ENCODE assay signal across 20 cellular contexts in the genomic region with DNA sequence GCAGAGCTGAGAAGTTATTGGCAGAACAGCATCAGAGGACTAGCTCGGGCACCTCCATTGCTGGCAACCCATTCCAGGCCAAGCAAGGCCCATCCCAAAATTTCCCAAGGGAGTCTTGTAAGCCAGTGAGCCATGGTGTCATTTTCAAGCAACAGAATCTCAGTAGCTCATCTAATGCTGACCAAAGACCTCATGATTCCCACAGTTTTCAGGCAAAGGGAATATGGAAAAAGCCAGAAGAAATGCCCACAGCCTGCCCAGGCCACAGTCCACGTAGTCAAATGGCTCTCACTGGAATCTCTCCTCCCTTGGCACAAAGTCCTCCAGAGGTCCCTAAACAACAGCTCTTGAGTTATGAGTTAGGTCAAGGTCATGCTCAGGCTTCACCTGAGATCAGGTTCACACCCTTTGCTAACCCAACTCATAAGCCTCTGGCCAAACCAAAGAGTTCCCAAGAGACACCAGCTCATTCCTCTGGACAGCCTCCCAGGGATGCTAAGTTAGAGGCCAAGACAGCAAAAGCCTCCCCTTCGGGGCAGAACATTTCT. TPM values are rescaled to one million over a fixed set of nuclear protein-coding genes. Genes with fewer than 3 reads are reported as not detected.
DNase-seq lines count a peak whose midpoint lies in the region; ATAC-seq, FAIRE-seq and TF ChIP-seq lines count a peak whose summit lies in the region.
"Had no signal": no experiment of that assay in that cellular context is flagged by ENCODE, and none has a peak within 500 bp of the region (broad histone marks: within the 10 kb centered on the region; RNA-seq: fewer than 3 reads in every experiment).

No MANE protein-coding gene starts in this region.

- TF ChIP-seq POLR2A in K562 (conservative IDR thresholded peaks at IDR 0.05), result no peak

- no peak overlapping the region; a peak in 2 of 4 replicates for H3K9ac ChIP-seq in K562 (ENCODE audit: insufficient read depth in 1 of 2, low read depth in 2 of 2, low read length in 2 of 2)

- no peak for ATAC-seq in CD4-positive, alpha-beta T cell (ENCODE audit: poor library complexity)
- no peak for ATAC-seq in K562
- ATAC-seq: GM23338 had no signal

- no peak for TF ChIP-seq CTCF in CD4-positive, alpha-beta T cell (IDR thresholded peaks at IDR 0.05)
- TF ChIP-seq CTCF in Caco-2 (IDR thresholded peaks at IDR 0.05; ENCODE audit: insufficient read depth in 1 of 2, low read depth in 1 of 2, low read length in 1 of 2, severe bottlenecking in 1 of 2, unreplicated experiment in 1 of 2) (no peak), K562 (IDR thresholded peaks at IDR 0.05 in 2 of 3, conservative IDR thresholded peaks at IDR 0.05 in 1 of 3; ENCODE audit: insufficient read depth in 2 of 3, low read depth in 1 of 3, low read length in 3 of 3) (no peak), fibroblast of mammary gland (conservative IDR thresholded peaks at IDR 0.05; ENCODE audit: control insufficient read depth, insufficient read depth, low read depth, low read length) (no peak)

- H3K27me3 ChIP-seq in CD4-positive, alpha-beta T cell (ENCODE audit: control insufficient read depth, insufficient read depth, low read length), result no peaks in the 10 kb centered on the region
- H3K27me3 ChIP-seq in Caco-2 (replicated peaks; ENCODE audit: control insufficient read depth, insufficient read depth, low read length) (no peaks in the 10 kb centered on the region), K562 (ENCODE audit: control insufficient read depth in 2 of 2, insufficient read depth in 2 of 2, low read length in 2 of 2) (no peaks in the 10 kb centered on the region)
- H3K27me3 ChIP-seq: BE2C had no signal

- H3K4me1 Mint-ChIP-seq in CD4-positive, alpha-beta T cell (ENCODE audit: low read depth), result peaks cover 43% of the 10 kb centered on the region
- no peaks in the 10 kb centered on the region for H3K4me1 Mint-ChIP-seq in Caco-2 (ENCODE audit: low read depth, unreplicated experiment)
- peaks cover 32% of the 10 kb centered on the region for H3K4me1 Mint-ChIP-seq in activated CD4-positive, alpha-beta T cell treated with anti-CD3 and anti-CD28 coated beads, Interleukin-2, amount 10 ng/mL, durations not matched to agents 7 days and 5 days

- H3K36me3 ChIP-seq in Caco-2 (ENCODE audit: control insufficient read depth, insufficient read depth, low read length) (no peaks in the 10 kb centered on the region), K562 (ENCODE audit: control insufficient read depth, insufficient read depth, low read length) (peaks cover 37% of the 10 kb centered on the region)
- H3K36me3 ChIP-seq: BE2C had no signal

- TF ChIP-seq EP300 in K562 (IDR thresholded peaks at IDR 0.05; ENCODE audit: low read length), result no peak

- 0 out of 2 replicates have a peak, but pooled peaks cover 4% of the 10 kb centered on the region for H3K4me1 ChIP-seq in Caco-2
- peaks cover 19 to 27% of the 10 kb centered on the region in 2 experiments for H3K4me1 ChIP-seq in K562 (replicated peaks in 1 of 2; ENCODE audit: control insufficient read depth in 2 of 2, insufficient read depth in 2 of 2, low read length in 2 of 2)

- H3K4me3 Mint-ChIP-seq in CD4-positive, alpha-beta T cell, result peak overlapping the region; percentile 72
- no peak overlapping the region for H3K4me3 Mint-ChIP-seq in Caco-2 (ENCODE audit: unreplicated experiment)
- H3K4me3 Mint-ChIP-seq in activated CD4-positive, alpha-beta T cell treated with anti-CD3 and anti-CD28 coated beads, Interleukin-2, amount 10 ng/mL, durations not matched to agents 7 days and 5 days, result no peak overlapping the region
- H3K4me3 Mint-ChIP-seq: GM23338 had no signal

- H3K9me1 ChIP-seq in K562 (ENCODE audit: control insufficient read depth, insufficient read depth, low read length), result no peaks in the 10 kb centered on the region

- intact Hi-C loops in CD4-positive, alpha-beta T cell (cut with DNase I, micrococcal nuclease), result loop anchor here (2.0 to 5.0 kb wide), 4 partner anchors 63 to 1103 kb away; partner anchors contain the start of gene ATIC (in 1 of the 2)
- intact Hi-C loops in Caco-2 (cut with micrococcal nuclease; ENCODE audit: unreplicated experiment), result loop anchor here (10.0 kb wide), 1 partner anchor 250 kb away; no protein-coding TSS in a partner anchor
- intact Hi-C loops in K562 (cut with micrococcal nuclease), result no loop called here

- CTCF ChIA-PET in CD4-positive, alpha-beta T cell (lab: Charles Lee), result no interaction called here
- CTCF ChIA-PET in Caco-2 (lab: Charles Lee) (no interaction called here), K562 (lab: Yijun Ruan, JAX; ENCODE audit: low intra/inter-chr PET ratio) (no interaction called here)
- CTCF ChIA-PET in activated CD4-positive, alpha-beta T cell treated with anti-CD3 and anti-CD28 coated beads, Interleukin-2, amount 10 ng/mL, durations not matched to agents 7 days and 5 days (lab: Charles Lee), result interaction anchor here (1.3 kb wide), 1 partner anchor 9 kb away, joined by 3 read pairs; no protein-coding TSS in a partner anchor

- no peak overlapping the region for H3K4me2 ChIP-seq in K562 (ENCODE audit: insufficient read depth, low read length)
- H3K4me2 ChIP-seq: GM23338 had no signal

- no peak overlapping the region for H3K4me3 ChIP-seq in Caco-2 (ENCODE audit: low read depth, low read length)
- H3K4me3 ChIP-seq in K562, result no peak overlapping the region
- H3K4me3 ChIP-seq in fibroblast of mammary gland (ENCODE audit: control insufficient read depth, low read depth, low read length), result no peak overlapping the region
- H3K4me3 ChIP-seq: GM23338 had no signal

- no peak overlapping the region for H3K27ac Mint-ChIP-seq in CD4-positive, alpha-beta T cell
- H3K27ac Mint-ChIP-seq in Caco-2 (ENCODE audit: unreplicated experiment), result no peak overlapping the region
- no peak overlapping the region for H3K27ac Mint-ChIP-seq in activated CD4-positive, alpha-beta T cell treated with anti-CD3 and anti-CD28 coated beads, Interleukin-2, amount 10 ng/mL, durations not matched to agents 7 days and 5 days
- H3K27ac Mint-ChIP-seq: GM23338 had no signal

- BruUV-seq in Caco-2 (replicated peaks; lab: Mats Ljungman, UMichigan) (TSS peak; percentile 31), K562 (replicated peaks; lab: Mats Ljungman, UMichigan) (TSS peak; percentile 36)

- H2AFZ ChIP-seq in K562 (ENCODE audit: low read depth, low read length), result no peak overlapping the region
- H2AFZ ChIP-seq: GM23338 had no signal

- H4K20me1 ChIP-seq in K562 (replicated peaks; ENCODE audit: control insufficient read depth, insufficient read depth, low read length), result no peaks in the 10 kb centered on the region

- FAIRE-seq in K562 (lab: Jason Lieb, UNC), result no peak
- FAIRE-seq: A204.1, GM12891, GM18507, H54 had no signal

- POLR2A ChIA-PET in CD4-positive, alpha-beta T cell (lab: Charles Lee), result interaction anchor here (1.2 kb wide), 1 partner anchor 84 kb away, joined by 4 read pairs; the partner anchor contains the start of gene RPL37A
- POLR2A ChIA-PET in Caco-2 (lab: Charles Lee), result no interaction called here
- POLR2A ChIA-PET in K562 (lab: Yijun Ruan, JAX), result interaction anchor here (0.8 to 1.8 kb wide), 2 partner anchors 10 to 445 kb away, joined by 3 to 4 read pairs; no protein-coding TSS in a partner anchor
- POLR2A ChIA-PET in activated CD4-positive, alpha-beta T cell treated with anti-CD3 and anti-CD28 coated beads, Interleukin-2, amount 10 ng/mL, durations not matched to agents 7 days and 5 days (lab: Charles Lee), result no interaction called here

- H3K9me3 Mint-ChIP-seq in CD4-positive, alpha-beta T cell, result no peaks in the 10 kb centered on the region
- H3K9me3 Mint-ChIP-seq in Caco-2 (ENCODE audit: unreplicated experiment), result no peaks in the 10 kb centered on the region
- H3K9me3 Mint-ChIP-seq in activated CD4-positive, alpha-beta T cell treated with anti-CD3 and anti-CD28 coated beads, Interleukin-2, amount 10 ng/mL, durations not matched to agents 7 days and 5 days, result no peaks in the 10 kb centered on the region
- H3K9me3 Mint-ChIP-seq: GM23338 had no signal

- H3K36me3 Mint-ChIP-seq in CD4-positive, alpha-beta T cell (ENCODE audit: low read depth), result peaks cover 67% of the 10 kb centered on the region
- peaks cover 12% of the 10 kb centered on the region for H3K36me3 Mint-ChIP-seq in Caco-2 (ENCODE audit: insufficient read depth, unreplicated experiment)
- peaks cover 35% of the 10 kb centered on the region for H3K36me3 Mint-ChIP-seq in activated CD4-positive, alpha-beta T cell treated with anti-CD3 and anti-CD28 coated beads, Interleukin-2, amount 10 ng/mL, durations not matched to agents 7 days and 5 days (ENCODE audit: low read depth)

- TF ChIP-seq RAD21 in K562 (CRISPR knock-in tag; conservative IDR thresholded peaks at IDR 0.05 in 1 of 2, IDR thresholded peaks at IDR 0.05 in 1 of 2), result no peak

- no peak overlapping the region for H3K27ac ChIP-seq in CD4-positive, alpha-beta T cell (ENCODE audit: low read depth, low read length)
- H3K27ac ChIP-seq in K562 (ENCODE audit: extremely low read depth, low read depth, low read length), result peak overlapping the region; percentile 4; the same call in 1 of the 3 replicates

- in situ Hi-C loops in K562 (cut with MboI), result no loop called here

- no peak for DNase-seq in CD4-positive, alpha-beta T cell
- DNase-seq in Caco-2 (no peak), K562 (ENCODE audit: extremely low read depth in 1 of 4, low spot score in 3 of 4) (no peak), fibroblast of mammary gland (ENCODE audit: low read depth) (peak; percentile 10), SKM-1 treated with dmso at 0.1 percent for 144 hours (lab: John Stamatoyannopoulos, UW; ENCODE audit: unreplicated experiment) (no peak)
- DNase-seq in activated CD4-positive, alpha-beta T cell treated with anti-CD3 and anti-CD28 coated beads, Interleukin-2, amount 10 ng/mL, durations not matched to agents 7 days and 5 days, result no peak
- DNase-seq: ACHN; BE2C; C1 segment of cervical spinal cord; CD4-positive, CD25-positive, alpha-beta regulatory T cell; DMS53; DND-41; EL; HCEC 1CT had no signal

- H3K9me3 ChIP-seq in CD4-positive, alpha-beta T cell (ENCODE audit: control insufficient read depth, low read length), result no peaks in the 10 kb centered on the region
- H3K9me3 ChIP-seq in Caco-2, result no peaks in the 10 kb centered on the region
- no peaks in the 10 kb centered on the region for H3K9me3 ChIP-seq in K562 (replicated peaks; ENCODE audit: control insufficient read depth, insufficient read depth, low read depth, low read length)
- H3K9me3 ChIP-seq: BE2C had no signal

- H3K79me2 ChIP-seq in K562 (ENCODE audit: control insufficient read depth, insufficient read depth, low read length), result peaks cover 44% of the 10 kb centered on the region

- 81% methylated on average over 3 of the region's 3 CpGs for WGBS in K562 (ENCODE audit: insufficient coverage, low coverage, missing lambda C conversion rate)

- no peaks in the 10 kb centered on the region for H3K27me3 Mint-ChIP-seq in CD4-positive, alpha-beta T cell
- H3K27me3 Mint-ChIP-seq in Caco-2 (ENCODE audit: insufficient read depth, unreplicated experiment), result no peaks in the 10 kb centered on the region
- H3K27me3 Mint-ChIP-seq in activated CD4-positive, alpha-beta T cell treated with anti-CD3 and anti-CD28 coated beads, Interleukin-2, amount 10 ng/mL, durations not matched to agents 7 days and 5 days, result no peaks in the 10 kb centered on the region

RNA-seq across cellular contexts. Expression of gene SMARCAL1, which starts 2.6 kb away (rescaled TPM):
- 1 to 10 TPM; 6.3 TPM for total RNA-seq in CD4-positive, alpha-beta T cell
- total RNA-seq in Caco-2 (2022), result 24.1 and 26.0 TPM in 2 replicates
- 87.7 and 109 TPM in 2 replicates for total RNA-seq in K562 (2011; cell fraction: chromatin; rRNA removed; ENCODE audit: low replicate concordance)
- 50.2 and 58.3 TPM in 2 replicates for total RNA-seq in K562 (2011; cell fraction: nucleolus; rRNA removed)
- total RNA-seq in K562 (2011; cell fraction: nucleoplasm; rRNA removed), result 72.6 and 98.8 TPM in 2 replicates
- total RNA-seq in K562 (2014; rRNA removed), result 12.4 and 15.6 TPM in 2 replicates
- 11.5 and 12.4 TPM in 2 replicates for total RNA-seq in K562 (2014; rRNA removed; fragmentation: Illumina TruSeq; extraction: Trizol)
- 10.2 and 10.6 TPM in 2 replicates for total RNA-seq in K562 (2015; rRNA removed; fragmentation: Illumina TruSeq; extraction: Trizol)
- 21.8 and 22.6 TPM in 2 replicates for total RNA-seq in K562 (2021)
- polyA plus RNA-seq in K562 (2011; rRNA removed), result 27.9 and 29.7 TPM in 2 replicates
- 23.3 and 29.8 TPM in 2 replicates for polyA plus RNA-seq in K562 (2011; cell fraction: cytosol; rRNA removed)
- 27.1 and 31.3 TPM in 2 replicates for polyA plus RNA-seq in K562 (2011; cell fraction: nucleus; rRNA removed)
- 14.3 and 20.0 TPM in 2 replicates for polyA plus RNA-seq in K562 (2012)
- polyA plus RNA-seq in K562 (2014; fragmentation: Illumina TruSeq; extraction: Trizol), result 18.5 and 20.6 TPM in 2 replicates
- 10 to 100 TPM in 1 of 2 experiments, 1 to 10 TPM in 1; 8.2 to 12.3 TPM for polyA plus RNA-seq in K562 (2014; fragmentation: Nextera tagmentation; extraction: Ambion mirVana)
- 11.9 and 16.3 TPM in 2 replicates for polyA plus RNA-seq in K562 (2014; rRNA removed)
- 59.5 and 60.9 TPM in 2 replicates for polyA minus RNA-seq in K562 (2011; rRNA and poly(A)+ RNA removed)
- polyA minus RNA-seq in K562 (2011; cell fraction: cytosol; rRNA and poly(A)+ RNA removed), result 20.5 and 23.9 TPM in 2 replicates
- polyA minus RNA-seq in K562 (2011; cell fraction: nucleus; rRNA and poly(A)+ RNA removed), result 58.3 and 74.0 TPM in 2 replicates
- total RNA-seq in activated CD4-positive, alpha-beta T cell treated with anti-CD3 and anti-CD28 coated beads, Interleukin-2, amount 10 ng/mL, durations not matched to agents 7 days and 5 days, result 10 to 100 TPM; 27.5 to 28.7 TPM

RNA-seq across cellular contexts. Expression of gene MARCHF4, which starts 42.6 kb away (rescaled TPM):
- total RNA-seq in CD4-positive, alpha-beta T cell, result not detected
- total RNA-seq in Caco-2 (2022), result not detected in 2 replicates
- total RNA-seq in K562 (2011; cell fraction: chromatin; rRNA removed; ENCODE audit: low replicate concordance), result not detected in 2 replicates
- total RNA-seq in K562 (2011; cell fraction: nucleolus; rRNA removed), result not detected in 2 replicates
- not detected in 2 replicates for total RNA-seq in K562 (2011; cell fraction: nucleoplasm; rRNA removed)
- not detected in 2 replicates for total RNA-seq in K562 (2014; rRNA removed)
- not detected in 2 replicates for total RNA-seq in K562 (2014; rRNA removed; fragmentation: Illumina TruSeq; extraction: Trizol)
- not detected in 2 replicates for total RNA-seq in K562 (2015; rRNA removed; fragmentation: Illumina TruSeq; extraction: Trizol)
- total RNA-seq in K562 (2021), result not detected in 2 replicates
- polyA plus RNA-seq in K562 (2011; rRNA removed), result not detected in 2 replicates
- not detected in 2 replicates for polyA plus RNA-seq in K562 (2011; cell fraction: cytosol; rRNA removed)
- polyA plus RNA-seq in K562 (2011; cell fraction: nucleus; rRNA removed), result not detected in 2 replicates
- 0.03 TPM in 1 of 2 replicates, not detected in the other for polyA plus RNA-seq in K562 (2012)
- not detected in 2 replicates for polyA plus RNA-seq in K562 (2014; fragmentation: Illumina TruSeq; extraction: Trizol)
- not detected for polyA plus RNA-seq in K562 (2014; fragmentation: Nextera tagmentation; extraction: Ambion mirVana)
- 0.05 TPM in 1 of 2 replicates, not detected in the other for polyA plus RNA-seq in K562 (2014; rRNA removed)
- polyA minus RNA-seq in K562 (2011; rRNA and poly(A)+ RNA removed), result not detected in 2 replicates
- polyA minus RNA-seq in K562 (2011; cell fraction: cytosol; rRNA and poly(A)+ RNA removed), result not detected in 2 replicates
- polyA minus RNA-seq in K562 (2011; cell fraction: nucleus; rRNA and poly(A)+ RNA removed), result not detected in 2 replicates
- total RNA-seq in activated CD4-positive, alpha-beta T cell treated with anti-CD3 and anti-CD28 coated beads, Interleukin-2, amount 10 ng/mL, durations not matched to agents 7 days and 5 days, result not detected
- total RNA-seq: CD4-positive, CD25-positive, alpha-beta regulatory T cell; HT-29 had no signal
- polyA plus RNA-seq: CD4-positive, CD25-positive, alpha-beta regulatory T cell had no signal

Comparison
In these comparisons a context has a peak if more than half of its experiments do, and no peak if none do; other contexts are left out.
1. POLR2A ChIA-PET loops: an anchor here in CD4-positive, alpha-beta T cell (1.2 kb wide) and K562 (0.8 to 1.8 kb wide); none called in Caco-2 and activated CD4-positive, alpha-beta T cell treated with anti-CD3 and anti-CD28 coated beads, Interleukin-2, amount 10 ng/mL, durations not matched to agents 7 days and 5 days.